9 cellular contexts compared by ENCODE assay signal in genomic region chr9:105413486-105414068, GRCh38. TPM values are rescaled to one million over a fixed set of nuclear protein-coding genes. Genes with fewer than 3 reads are reported as not detected.
DNase-seq lines count a peak whose midpoint lies in the region; TF ChIP-seq lines count a peak whose summit lies in the region.
"Had no signal": no experiment of that assay in that cellular context is flagged by ENCODE, and none has a peak within 500 bp of the region (broad histone marks: within the 10 kb centered on the region; RNA-seq: fewer than 3 reads in every experiment).

No MANE protein-coding gene starts in this region.

- H3K4me3 Mint-ChIP-seq in CD14-positive monocyte, result no peak overlapping the region
- H3K4me3 Mint-ChIP-seq: CD4-positive, CD25-positive, alpha-beta regulatory T cell had no signal

- no TSS peak for BruUV-seq in PC-9 (replicated peaks; lab: Mats Ljungman, UMichigan)

- no peaks in the 10 kb centered on the region for H3K36me3 ChIP-seq in PC-9 (ENCODE audit: low read depth)
- H3K36me3 ChIP-seq in thyroid gland, result no peaks in the 10 kb centered on the region

- intact Hi-C loops in PC-9 (cut with micrococcal nuclease; ENCODE audit: unreplicated experiment) (no loop called here), thyroid gland (cut with DNase I) (loop anchor here (10.0 kb wide), 2 partner anchors 169 to 259 kb away; partner anchors contain the start of gene SLC44A1), CD14-positive monocyte (cut with micrococcal nuclease) (loop anchor here in 1 of 2 donors (2.0 kb wide), 1 partner anchor 253 kb away; no protein-coding TSS in a partner anchor)

- no peaks in the 10 kb centered on the region for H3K9me2 ChIP-seq in PC-9 (ENCODE audit: insufficient read depth)

- no peak for TF ChIP-seq POLR2A in thyroid gland (IDR thresholded peaks at IDR 0.05)

- H2AFZ ChIP-seq in PC-9, result no peak overlapping the region

- peak; percentile 37 for DNase-seq in NCI-H2171 treated with DMSO at 0.1 percent for 48 hours (lab: John Stamatoyannopoulos, UW)
- no peak for DNase-seq in NCI-H2171 (lab: John Stamatoyannopoulos, UW)
- peak; percentile 36 to 39 for DNase-seq in PC-9
- peak; percentile 52 for DNase-seq in fibroblast of pulmonary artery (ENCODE audit: low read depth)
- DNase-seq in thyroid gland, result peak; percentile 12 to 17
- DNase-seq in activated CD8-positive, alpha-beta memory T cell treated with anti-CD3 and anti-CD28 coated beads, Interleukin-2, amount 50 U/mL, for 4 hours, result no peak
- DNase-seq in CD1c-positive myeloid dendritic cell (ENCODE audit: extremely low spot score), result no peak
- no peak for DNase-seq in CD14-positive monocyte (ENCODE audit: low spot score)
- DNase-seq: CD4-positive, CD25-positive, alpha-beta regulatory T cell had no signal

- POLR2A ChIA-PET in PC-9 (lab: Charles Lee; ENCODE audit: unreplicated experiment), result no interaction called here

- H3K27ac ChIP-seq in PC-9, result no peak overlapping the region
- H3K27ac ChIP-seq in thyroid gland, result no peak overlapping the region

- no peaks in the 10 kb centered on the region for H4K20me1 ChIP-seq in PC-9 (ENCODE audit: insufficient read depth)

- H3K4me3 ChIP-seq in PC-9 (no peak overlapping the region), fibroblast of pulmonary artery (replicated peaks; ENCODE audit: low read depth, low read length) (no peak overlapping the region), thyroid gland (replicated peaks in 1 of 3) (no peak overlapping the region)

- WGBS in thyroid gland, 2 donors, result 31 to 39% methylated on average over 3 of the region's 3 CpGs

- H3K27me3 ChIP-seq in PC-9 (ENCODE audit: insufficient read depth, low read depth) (no peaks in the 10 kb centered on the region), thyroid gland (no peaks in the 10 kb centered on the region)

- peaks cover 4% of the 10 kb centered on the region for H3K9me3 ChIP-seq in PC-9 (ENCODE audit: insufficient read depth, low read depth)
- no peaks in the 10 kb centered on the region for H3K9me3 ChIP-seq in thyroid gland

- peaks cover 0 to 4% of the 10 kb centered on the region in 2 donors for H3K36me3 Mint-ChIP-seq in CD14-positive monocyte
- H3K36me3 Mint-ChIP-seq: CD4-positive, CD25-positive, alpha-beta regulatory T cell had no signal

- peaks cover 0 to 8% (median 5%) of the 10 kb centered on the region in 7 donors for H3K9me3 Mint-ChIP-seq in CD14-positive monocyte

- no peak overlapping the region for H3K4me2 ChIP-seq in PC-9

- TF ChIP-seq CTCF in PC-9 (conservative IDR thresholded peaks at IDR 0.05) (peak; percentile 47; the same call in 1 of the 2 replicates), fibroblast of pulmonary artery (IDR thresholded peaks at IDR 0.05; ENCODE audit: low read length, missing control alignments) (peak; percentile 52), thyroid gland (IDR thresholded peaks at IDR 0.05) (peak in 3 of 6 experiments; percentile 24 to 36 (median 30)), CD14-positive monocyte (IDR thresholded peaks at IDR 0.05) (no peak)

- H3K79me2 ChIP-seq in PC-9 (ENCODE audit: low read depth), result no peaks in the 10 kb centered on the region

- H3K4me1 Mint-ChIP-seq in CD14-positive monocyte, result peaks cover 8% of the 10 kb centered on the region
- H3K4me1 Mint-ChIP-seq: CD4-positive, CD25-positive, alpha-beta regulatory T cell had no signal

- H3F3A ChIP-seq in PC-9 (ENCODE audit: insufficient read depth, low read depth), result no peaks in the 10 kb centered on the region; the same call in 1 of the 2 replicates

- CTCF ChIA-PET in PC-9 (lab: Charles Lee), result interaction anchor here (0.7 to 0.9 kb wide), 3 partner anchors 168 to 420 kb away, joined by 3 to 4 read pairs (median 3); no protein-coding TSS in a partner anchor

- H3K4me1 ChIP-seq in PC-9 (replicated peaks; ENCODE audit: insufficient read depth) (0 out of 2 replicates have a peak, but pooled peaks cover 3% of the 10 kb centered on the region), thyroid gland (peaks cover 0 to 5% of the 10 kb centered on the region in 2 donors)

- peaks cover 0 to 2% (median 0%) of the 10 kb centered on the region in 3 donors for H3K27me3 Mint-ChIP-seq in CD14-positive monocyte (ENCODE audit: low read depth in 3 of 3)

- peak overlapping the region in 1 of 7 donors; percentile 40 for H3K27ac Mint-ChIP-seq in CD14-positive monocyte
- H3K27ac Mint-ChIP-seq: CD4-positive, CD25-positive, alpha-beta regulatory T cell had no signal

RNA-seq across cellular contexts. Expression of gene FSD1L, which starts 34.3 kb away (rescaled TPM):
- total RNA-seq in PC-9 (2021) (4.2 and 5.6 TPM in 2 replicates), thyroid gland (1 to 10 TPM; 5.9 to 9.0 (median 8.3) TPM)
- polyA plus RNA-seq in CD14-positive monocyte, result 1 to 10 TPM in 1 of 2 donors, under 1 TPM in 1; 0.96 to 3.2 TPM

Comparison
In these comparisons a context has a peak if more than half of its experiments do, and no peak if none do; other contexts are left out.
1. DNase-seq: peak in NCI-H2171 treated with DMSO at 0.1 percent for 48 hours (single experiment), PC-9 (2 of 2), fibroblast of pulmonary artery (single experiment) and thyroid gland (2 of 2); none in NCI-H2171 (single experiment), activated CD8-positive, alpha-beta memory T cell treated with anti-CD3 and anti-CD28 coated beads, Interleukin-2, amount 50 U/mL, for 4 hours (single experiment), CD1c-positive myeloid dendritic cell (single experiment) and CD14-positive monocyte (single experiment).